ENCODE assay signal across 8 cellular contexts in the genomic region with DNA sequence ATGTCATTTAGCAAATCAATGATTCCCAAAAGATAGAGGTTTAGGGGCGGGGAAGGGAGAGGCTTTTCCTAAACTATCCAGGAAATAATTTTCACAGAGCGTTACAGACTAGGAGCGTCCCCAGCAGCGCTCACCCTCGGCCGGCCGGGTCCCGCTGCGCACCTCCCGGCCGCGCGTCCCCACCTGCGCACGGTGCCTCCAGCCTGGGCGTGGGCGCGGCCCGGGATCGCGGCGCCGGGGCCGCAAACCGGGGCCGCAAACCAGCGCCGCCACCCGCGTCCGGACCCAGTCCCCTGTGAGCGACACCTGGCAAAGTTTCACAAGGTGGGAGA. TPM values are rescaled to one million over a fixed set of nuclear protein-coding genes. Genes with fewer than 3 reads are reported as not detected.
A peak's percentile ranks its signal among the peaks of the same experiment; 100 is the strongest.
DNase-seq lines count a peak whose midpoint lies in the region; ATAC-seq and TF ChIP-seq lines count a peak whose summit lies in the region.

No MANE protein-coding gene starts in this region.

- H3K9ac ChIP-seq in iPS-15b (ENCODE audit: low read depth, low read length) (peak overlapping the region; percentile 70), stomach smooth muscle (ENCODE audit: low read length in 2 of 2) (peak overlapping the region; percentile 76 to 81)

- peaks cover 32% of the 10 kb centered on the region for H3K4me1 Mint-ChIP-seq in activated T-helper 1 cell treated with anti-CD3 and anti-CD28 coated beads, Interleukin-12 subunit alpha, Interleukin-12 subunit beta, Interleukin-2, Interleukin-4 antibody, amounts not matched to agents 30 ng/mL and 10 ng/mL and 1 ng/mL, durations not matched to agents 14 hours and 24 hours and 36 hours (ENCODE audit: low read depth)

- peak overlapping the region; percentile 78 for H3K4me3 ChIP-seq in AG04450 (ENCODE audit: low read depth, low read length)
- H3K4me3 ChIP-seq in iPS-15b (ENCODE audit: low read depth, low read length) = peak overlapping the region; percentile 75
- H3K4me3 ChIP-seq in stomach smooth muscle (ENCODE audit: low read length in 2 of 2) = peak overlapping the region; percentile 71 to 91

- CTCF ChIA-PET in AG04450 (lab: Charles Lee) = interaction anchor here (0.7 to 2.5 kb wide), 6 partner anchors 37 to 461 kb away, joined by 3 to 14 read pairs (median 6); no protein-coding TSS in a partner anchor

- H3K36me3 ChIP-seq in iPS-15b (ENCODE audit: control insufficient read depth, insufficient read depth, low read length) = no peaks in the 10 kb centered on the region
- H3K36me3 ChIP-seq in stomach smooth muscle (ENCODE audit: control insufficient read depth in 2 of 2, insufficient read depth in 2 of 2, low read length in 2 of 2) = no peaks in the 10 kb centered on the region

- H3K27ac Mint-ChIP-seq in activated T-helper 1 cell treated with anti-CD3 and anti-CD28 coated beads, Interleukin-12 subunit alpha, Interleukin-12 subunit beta, Interleukin-2, Interleukin-4 antibody, amounts not matched to agents 30 ng/mL and 10 ng/mL and 1 ng/mL, durations not matched to agents 14 hours and 24 hours and 36 hours = peak overlapping the region; percentile 94

- ATAC-seq in GM18907 (IDR thresholded peaks at IDR 0.05; ENCODE audit: unreplicated experiment) (peak; percentile 11), HG03196 (IDR thresholded peaks at IDR 0.05; ENCODE audit: unreplicated experiment) (peak; percentile 7)

- POLR2A ChIA-PET in AG04450 (lab: Yijun Ruan, JAX) = interaction anchor here (1.5 kb wide), 1 partner anchor 55 kb away, joined by 9 read pairs; no protein-coding TSS in a partner anchor

- H3K9me3 Mint-ChIP-seq in activated T-helper 1 cell treated with anti-CD3 and anti-CD28 coated beads, Interleukin-12 subunit alpha, Interleukin-12 subunit beta, Interleukin-2, Interleukin-4 antibody, amounts not matched to agents 30 ng/mL and 10 ng/mL and 1 ng/mL, durations not matched to agents 14 hours and 24 hours and 36 hours = no peaks in the 10 kb centered on the region

- TF ChIP-seq CTCF in AG04450 (IDR thresholded peaks at IDR 0.05; ENCODE audit: low read depth, low read length) = no peak

- DNase-seq in AG04450 (ENCODE audit: low read depth, low spot score) (no peak), islet precursor cell (no peak)
- DNase-seq in activated T-helper 1 cell treated with anti-CD3 and anti-CD28 coated beads, Interleukin-12 subunit alpha, Interleukin-12 subunit beta, Interleukin-2, Interleukin-4 antibody, amounts not matched to agents 30 ng/mL and 10 ng/mL and 1 ng/mL, durations not matched to agents 14 hours and 24 hours and 36 hours (ENCODE audit: low spot score) = no peak
- no peak for DNase-seq in effector CD4-positive, alpha-beta T cell

- H3K4me3 Mint-ChIP-seq in activated T-helper 1 cell treated with anti-CD3 and anti-CD28 coated beads, Interleukin-12 subunit alpha, Interleukin-12 subunit beta, Interleukin-2, Interleukin-4 antibody, amounts not matched to agents 30 ng/mL and 10 ng/mL and 1 ng/mL, durations not matched to agents 14 hours and 24 hours and 36 hours = peak overlapping the region; percentile 95

- peaks cover 2% of the 10 kb centered on the region for H3K27me3 ChIP-seq in AG04450 (ENCODE audit: control insufficient read depth, insufficient read depth, low read length)
- peaks cover 40% of the 10 kb centered on the region for H3K27me3 ChIP-seq in iPS-15b (ENCODE audit: control insufficient read depth, insufficient read depth, low read length)
- no peaks in the 10 kb centered on the region for H3K27me3 ChIP-seq in stomach smooth muscle (ENCODE audit: control insufficient read depth in 1 of 2, insufficient read depth in 2 of 2, low read length in 2 of 2)

- H3K9me3 ChIP-seq in AG04450 (ENCODE audit: control insufficient read depth, insufficient read depth, low read length) (no peaks in the 10 kb centered on the region), iPS-15b (ENCODE audit: control insufficient read depth, insufficient read depth, low read length) (no peaks in the 10 kb centered on the region), stomach smooth muscle (ENCODE audit: control insufficient read depth in 2 of 2, low read length in 2 of 2) (no peaks in the 10 kb centered on the region)

- H3K27ac ChIP-seq in AG04450 (ENCODE audit: low read depth, low read length) (no peak overlapping the region), stomach smooth muscle (ENCODE audit: low read length) (peak overlapping the region; percentile 69)

- intact Hi-C loops in activated T-helper 1 cell treated with anti-CD3 and anti-CD28 coated beads, Interleukin-12 subunit alpha, Interleukin-12 subunit beta, Interleukin-2, Interleukin-4 antibody, amounts not matched to agents 30 ng/mL and 10 ng/mL and 1 ng/mL, durations not matched to agents 14 hours and 24 hours and 36 hours (cut with micrococcal nuclease) = loop anchor here (1.0 to 10.0 kb wide), 10 partner anchors 97 to 793 kb away; a partner anchor contains a TSS

- H3K36me3 Mint-ChIP-seq in activated T-helper 1 cell treated with anti-CD3 and anti-CD28 coated beads, Interleukin-12 subunit alpha, Interleukin-12 subunit beta, Interleukin-2, Interleukin-4 antibody, amounts not matched to agents 30 ng/mL and 10 ng/mL and 1 ng/mL, durations not matched to agents 14 hours and 24 hours and 36 hours (ENCODE audit: low read depth) = peaks cover 18% of the 10 kb centered on the region

- H3K4me1 ChIP-seq in iPS-15b (ENCODE audit: control insufficient read depth, insufficient read depth, low read length) (peaks cover 4% of the 10 kb centered on the region), stomach smooth muscle (ENCODE audit: control insufficient read depth, insufficient read depth, low read length) (peaks cover 21% of the 10 kb centered on the region)

- H3K27me3 Mint-ChIP-seq in activated T-helper 1 cell treated with anti-CD3 and anti-CD28 coated beads, Interleukin-12 subunit alpha, Interleukin-12 subunit beta, Interleukin-2, Interleukin-4 antibody, amounts not matched to agents 30 ng/mL and 10 ng/mL and 1 ng/mL, durations not matched to agents 14 hours and 24 hours and 36 hours (ENCODE audit: insufficient read depth) = peaks cover 4% of the 10 kb centered on the region

RNA-seq across cellular contexts. Expression of a gene that starts 0.7 kb away (rescaled TPM):
- 4.9 and 5.8 TPM in 2 replicates for polyA plus RNA-seq in AG04450 (2011; rRNA removed)
- polyA minus RNA-seq in AG04450 (2011; rRNA and poly(A)+ RNA removed) = 11.7 and 14.3 TPM in 2 replicates
- 55.7 and 58.8 TPM in 2 replicates for total RNA-seq in activated T-helper 1 cell treated with anti-CD3 and anti-CD28 coated beads, Interleukin-12 subunit alpha, Interleukin-12 subunit beta, Interleukin-2, Interleukin-4 antibody, amounts not matched to agents 30 ng/mL and 10 ng/mL and 1 ng/mL, durations not matched to agents 14 hours and 24 hours and 36 hours
